ENCODE assay signal across 8 cellular contexts in genomic region chr1:50724626-50725286, GRCh38.
A peak's percentile ranks its signal among the peaks of the same experiment; 100 is the strongest.
DNase-seq lines count a peak whose midpoint lies in the region; ATAC-seq and TF ChIP-seq lines count a peak whose summit lies in the region.
"Had no signal": no experiment of that assay in that cellular context is flagged by ENCODE, and none has a peak within 500 bp of the region (broad histone marks: within the 10 kb centered on the region; RNA-seq: fewer than 3 reads in every experiment).

No MANE protein-coding gene starts in this region.

- no peak for TF ChIP-seq CTCF in osteocyte (IDR thresholded peaks at IDR 0.05)

- H3K4me3 Mint-ChIP-seq in osteocyte (ENCODE audit: unreplicated experiment) = no peak overlapping the region

- ATAC-seq in GM18907 (IDR thresholded peaks at IDR 0.05; ENCODE audit: unreplicated experiment) = peak; percentile 87
- peak; percentile 88 for ATAC-seq in HG02759 (IDR thresholded peaks at IDR 0.05; ENCODE audit: unreplicated experiment)

- H3K27me3 Mint-ChIP-seq in osteocyte (ENCODE audit: unreplicated experiment) = no peaks in the 10 kb centered on the region

- H3K27ac Mint-ChIP-seq in osteocyte (ENCODE audit: unreplicated experiment) = peak overlapping the region; percentile 23

- DNase-seq in NOMO-1 (lab: John Stamatoyannopoulos, UW; ENCODE audit: unreplicated experiment in 2 of 2) (peak; percentile 78 to 91), osteocyte (ENCODE audit: extremely low spot score, unreplicated experiment) (no peak), A172 (ENCODE audit: low spot score) (no peak), EL (no peak)
- no peak for DNase-seq in activated CD4-positive, alpha-beta T cell treated with anti-CD3 and anti-CD28 coated beads for 48 hours
- DNase-seq: activated CD8-positive, alpha-beta memory T cell treated with anti-CD3 and anti-CD28 coated beads, Interleukin-2, amount 50 U/mL, for 4 hours had no signal

- no peaks in the 10 kb centered on the region for H3K9me3 Mint-ChIP-seq in osteocyte (ENCODE audit: unreplicated experiment)

- peaks cover 3% of the 10 kb centered on the region for H3K36me3 Mint-ChIP-seq in osteocyte (ENCODE audit: unreplicated experiment)

- H3K4me1 Mint-ChIP-seq in osteocyte (ENCODE audit: unreplicated experiment) = no peaks in the 10 kb centered on the region

Comparison
In these comparisons a context has a peak if more than half of its experiments do, and no peak if none do; other contexts are left out.
1. DNase-seq: peak in NOMO-1 (2 of 2); none in osteocyte (single experiment), A172 (single experiment), activated CD4-positive, alpha-beta T cell treated with anti-CD3 and anti-CD28 coated beads for 48 hours (single experiment) and EL (single experiment).